ENCODE assay signal across 28 cellular contexts in the genomic region with DNA sequence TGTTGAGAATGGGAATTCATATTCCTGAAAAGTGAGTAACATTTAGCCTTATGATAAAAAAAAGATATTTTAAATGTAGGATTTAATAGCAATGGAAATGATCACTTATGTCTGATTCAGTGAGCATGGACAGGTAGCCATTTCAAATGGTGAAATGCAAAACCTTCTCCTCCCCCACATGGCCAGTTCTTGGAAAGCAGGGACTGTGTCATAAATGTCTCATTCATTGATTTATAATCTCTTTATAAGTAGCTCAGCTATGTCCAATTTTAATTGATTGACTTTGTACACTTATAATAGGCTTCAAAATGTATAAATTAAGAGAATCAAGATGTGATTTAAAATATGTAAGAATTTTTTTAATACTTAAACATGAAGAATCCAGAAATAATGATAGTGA.
"Had no signal": no experiment of that assay in that cellular context is flagged by ENCODE, and none has a peak within 500 bp of the region (broad histone marks: within the 10 kb centered on the region; RNA-seq: fewer than 3 reads in every experiment).

No MANE protein-coding gene starts in this region.

- H3K4me1 ChIP-seq: ascending aorta, colonic mucosa, Peyer's patch, SJCRH30 had no signal

- H3K9me3 ChIP-seq: ascending aorta, colonic mucosa, Peyer's patch, SJCRH30 had no signal

- H3K4me3 Mint-ChIP-seq: activated CD4-positive, alpha-beta memory T cell treated with anti-CD3 and anti-CD28 coated beads, Interleukin-2, amount 10 ng/mL, durations not matched to agents 7 days and 5 days; activated naive CD4-positive, alpha-beta T cell treated with anti-CD3 and anti-CD28 coated beads, Interleukin-2, amount 10 ng/mL, durations not matched to agents 7 days and 5 days; activated T-helper 17 cell treated with anti-CD3 and anti-CD28 coated beads, Interleukin-2, amount 50 U/mL, for 72 hours; brain had no signal

- H3K27ac Mint-ChIP-seq: activated CD4-positive, alpha-beta memory T cell treated with anti-CD3 and anti-CD28 coated beads, Interleukin-2, amount 10 ng/mL, durations not matched to agents 7 days and 5 days; activated naive CD4-positive, alpha-beta T cell treated with anti-CD3 and anti-CD28 coated beads, Interleukin-2, amount 10 ng/mL, durations not matched to agents 7 days and 5 days; activated T-helper 17 cell treated with anti-CD3 and anti-CD28 coated beads, Interleukin-2, amount 50 U/mL, for 72 hours; brain had no signal

- H3K36me3 ChIP-seq: colonic mucosa, SJCRH30 had no signal

- DNase-seq: activated CD4-positive, alpha-beta memory T cell treated with anti-CD3 and anti-CD28 coated beads, Interleukin-2, amount 10 ng/mL, durations not matched to agents 7 days and 5 days; activated CD4-positive, alpha-beta T cell treated with anti-CD3 and anti-CD28 coated beads, Interleukin-2, amount 50 U/mL, for 1 hour; activated CD4-positive, CD25-positive, alpha-beta regulatory T cell; activated gamma-delta T cell; activated naive CD4-positive, alpha-beta T cell treated with anti-CD3 and anti-CD28 coated beads, Interleukin-2, amount 10 ng/mL, durations not matched to agents 7 days and 5 days; activated T-cell treated with anti-CD3 and anti-CD28 coated beads for 4 hours; activated T-cell treated with anti-CD3 and anti-CD28 coated beads, Interleukin-2, amount 50 U/mL, for 48 hours; cerebellar nuclear complex; colonic mucosa; MM.1S; NCI-H1105; NCI-H1436; NCI-H1694 treated with DMSO at 0.1 percent for 48 hours; NCI-H2029 treated with DMSO at 0.1 percent for 48 hours; NCI-H446 treated with DMSO at 0.1 percent for 48 hours; NCI-H524 treated with DMSO at 0.1 percent for 48 hours; NCI-H774; NK-92 treated with Interleukin-12 subunit alpha and Interleukin-12 subunit beta, amount 100 ng/mL, for 24 hours; Peyer's patch; Right ventricle myocardium superior; SJCRH30; SW 1271 had no signal

- H3K27me3 ChIP-seq: ascending aorta, cardiac muscle cell, colonic mucosa, Peyer's patch had no signal

- H3K4me3 ChIP-seq: ascending aorta, cardiac muscle cell, colonic mucosa, Peyer's patch, SJCRH30 had no signal

- ATAC-seq: activated T-helper 17 cell treated with anti-CD3 and anti-CD28 coated beads, Interleukin-2, amount 50 U/mL, for 72 hours; SK-N-SH treated with all-trans-retinoic acid at 6 μM for 48 hours had no signal

- H3K27me3 Mint-ChIP-seq: activated CD4-positive, alpha-beta memory T cell treated with anti-CD3 and anti-CD28 coated beads, Interleukin-2, amount 10 ng/mL, durations not matched to agents 7 days and 5 days; activated naive CD4-positive, alpha-beta T cell treated with anti-CD3 and anti-CD28 coated beads, Interleukin-2, amount 10 ng/mL, durations not matched to agents 7 days and 5 days; activated T-helper 17 cell treated with anti-CD3 and anti-CD28 coated beads, Interleukin-2, amount 50 U/mL, for 72 hours; brain had no signal

- H3K9me3 Mint-ChIP-seq: activated CD4-positive, alpha-beta memory T cell treated with anti-CD3 and anti-CD28 coated beads, Interleukin-2, amount 10 ng/mL, durations not matched to agents 7 days and 5 days; activated naive CD4-positive, alpha-beta T cell treated with anti-CD3 and anti-CD28 coated beads, Interleukin-2, amount 10 ng/mL, durations not matched to agents 7 days and 5 days; activated T-helper 17 cell treated with anti-CD3 and anti-CD28 coated beads, Interleukin-2, amount 50 U/mL, for 72 hours; brain had no signal

- H3K27ac ChIP-seq: ascending aorta, cardiac muscle cell, colonic mucosa, Peyer's patch, RWPE1, SJCRH30 had no signal

- H3K4me1 Mint-ChIP-seq: activated CD4-positive, alpha-beta memory T cell treated with anti-CD3 and anti-CD28 coated beads, Interleukin-2, amount 10 ng/mL, durations not matched to agents 7 days and 5 days; activated naive CD4-positive, alpha-beta T cell treated with anti-CD3 and anti-CD28 coated beads, Interleukin-2, amount 10 ng/mL, durations not matched to agents 7 days and 5 days; activated T-helper 17 cell treated with anti-CD3 and anti-CD28 coated beads, Interleukin-2, amount 50 U/mL, for 72 hours; brain had no signal
